ENCODE assay signal across 24 cellular contexts in genomic region chr2:86158286-86158685, GRCh38.
"Had no signal": no experiment of that assay in that cellular context is flagged by ENCODE, and none has a peak within 500 bp of the region (broad histone marks: within the 10 kb centered on the region; RNA-seq: fewer than 3 reads in every experiment).

No MANE protein-coding gene starts in this region.

- DNase-seq: colonic mucosa; effector CD4-positive, alpha-beta T cell; endodermal cell; heart left ventricle; hippocampal formation; left colon; left ventricle myocardium superior; mesendoderm; naive thymus-derived CD4-positive, alpha-beta T cell; nephron progenitor cell; psoas muscle; retina; stimulated activated CD4-positive, alpha-beta T cell treated with anti-CD3 and anti-CD28 coated beads, Interleukin-2, amount 100 ng/mL, for 24 hours; stimulated activated CD4-positive, alpha-beta T cell treated with anti-CD3 and anti-CD28 coated beads, Interleukin-4, amount 100 ng/mL, for 4 hours; stimulated activated naive CD4-positive, alpha-beta T cell; stomach; substantia nigra; transverse colon had no signal

- H3K27ac ChIP-seq: colonic mucosa, heart left ventricle, parathyroid adenoma, psoas muscle, skin epidermis, stomach, thoracic aorta, transverse colon had no signal

- H2AFZ ChIP-seq: parathyroid adenoma had no signal

- H3K4me1 ChIP-seq: colonic mucosa, heart left ventricle, parathyroid adenoma, psoas muscle, stomach, transverse colon had no signal

- H3K9me3 ChIP-seq: colonic mucosa, heart left ventricle, psoas muscle, stomach, thoracic aorta, transverse colon had no signal

- ATAC-seq: heart left ventricle; left colon; left ventricle myocardium superior; naive thymus-derived CD4-positive, alpha-beta T cell; psoas muscle; sciatic nerve had no signal

- H3K4me3 ChIP-seq: colonic mucosa, heart left ventricle, lung, psoas muscle, skin epidermis, stomach, thoracic aorta, transverse colon had no signal

- H3K27me3 ChIP-seq: colonic mucosa, heart left ventricle, stomach, transverse colon had no signal

- H3K9ac ChIP-seq: parathyroid adenoma had no signal

- FAIRE-seq: frontal cortex had no signal

- H3K36me3 ChIP-seq: colonic mucosa had no signal
